Comparison of ENCODE assay signal across 1 cellular context in genomic region chr7:147651601-147652000, GRCh38.
TF ChIP-seq lines count a peak whose summit lies in the region.

No MANE protein-coding gene starts in this region.

TF ChIP-seq in GM23338, 12 proteins besides CTCF, POLR2A, EP300 and RAD21 (continued from another document):
- TF ChIP-seq ZNF462 (CRISPR knock-in tag; IDR thresholded peaks at IDR 0.05) (no peak), NANOG (IDR thresholded peaks at IDR 0.05; ENCODE audit: borderline replicate concordance) (no peak), STAT1 (IDR thresholded peaks at IDR 0.05; ENCODE audit: unreplicated experiment) (no peak), ZNF331 (CRISPR knock-in tag; IDR thresholded peaks at IDR 0.05; ENCODE audit: low read depth) (no peak), EZH2phosphoT487 (IDR thresholded peaks at IDR 0.05; ENCODE audit: unreplicated experiment) (no peak), ZNF114 (CRISPR knock-in tag; IDR thresholded peaks at IDR 0.05) (no peak)
